ENCODE assay signal across 16 cellular contexts in genomic region chr2:152695763-152696162, GRCh38.
"Had no signal": no experiment of that assay in that cellular context is flagged by ENCODE, and none has a peak within 500 bp of the region (broad histone marks: within the 10 kb centered on the region; RNA-seq: fewer than 3 reads in every experiment).

No MANE protein-coding gene starts in this region.

- H3K9me3 Mint-ChIP-seq: activated naive CD8-positive, alpha-beta T cell treated with anti-CD3 and anti-CD28 coated beads, Interleukin-2, amount 50 U/mL, for 24 hours; memory B cell; T-helper 2 cell treated with Interferon-gamma antibody and Interleukin-4, amounts not matched to agents 5 μg/mL and 100 μg/mL, for 36 hours had no signal

- H3K9me3 ChIP-seq: gastrocnemius medialis, left ventricle myocardium inferior, uterus had no signal

- H3K9ac ChIP-seq: neural progenitor cell, parathyroid adenoma had no signal

- H3K4me3 Mint-ChIP-seq: memory B cell, neural progenitor cell had no signal

- H3K27me3 Mint-ChIP-seq: activated naive CD8-positive, alpha-beta T cell treated with anti-CD3 and anti-CD28 coated beads, Interleukin-2, amount 50 U/mL, for 24 hours; memory B cell had no signal

- H3K4me1 Mint-ChIP-seq: neural progenitor cell had no signal

- H3K27me3 ChIP-seq: gastrocnemius medialis, neural progenitor cell, uterus had no signal

- ATAC-seq: activated CD4-positive, CD25-positive, alpha-beta regulatory T cell treated with anti-CD3 and anti-CD28 coated beads, Interleukin-2, amount 50 U/mL, for 24 hours; activated naive CD8-positive, alpha-beta T cell treated with anti-CD3 and anti-CD28 coated beads, Interleukin-2, amount 50 U/mL, for 24 hours; gastrocnemius medialis had no signal

- H3K4me1 ChIP-seq: neural progenitor cell, parathyroid adenoma had no signal

- H3K36me3 ChIP-seq: uterus had no signal

- H3K4me3 ChIP-seq: coronary artery, gastrocnemius medialis, left ventricle myocardium inferior, neural progenitor cell, skin epidermis, uterus had no signal

- H2AFZ ChIP-seq: neural progenitor cell, parathyroid adenoma had no signal

- H3K27ac ChIP-seq: coronary artery, gastrocnemius medialis, left ventricle myocardium inferior, neural progenitor cell, parathyroid adenoma, skin epidermis, uterus had no signal

- H3K27ac Mint-ChIP-seq: memory B cell, neural progenitor cell had no signal

- H3K4me2 ChIP-seq: neural progenitor cell had no signal

- DNase-seq: activated CD8-positive, alpha-beta memory T cell treated with anti-CD3 and anti-CD28 coated beads for 24 hours; activated gamma-delta T cell; activated naive CD8-positive, alpha-beta T cell treated with anti-CD3 and anti-CD28 coated beads, Interleukin-2, amount 50 U/mL, for 24 hours; effector CD4-positive, alpha-beta T cell; gastrocnemius medialis; kidney; left ventricle myocardium inferior; retina; uterus had no signal
